Comparison of ENCODE assay signal across 18 cellular contexts in the genomic region with DNA sequence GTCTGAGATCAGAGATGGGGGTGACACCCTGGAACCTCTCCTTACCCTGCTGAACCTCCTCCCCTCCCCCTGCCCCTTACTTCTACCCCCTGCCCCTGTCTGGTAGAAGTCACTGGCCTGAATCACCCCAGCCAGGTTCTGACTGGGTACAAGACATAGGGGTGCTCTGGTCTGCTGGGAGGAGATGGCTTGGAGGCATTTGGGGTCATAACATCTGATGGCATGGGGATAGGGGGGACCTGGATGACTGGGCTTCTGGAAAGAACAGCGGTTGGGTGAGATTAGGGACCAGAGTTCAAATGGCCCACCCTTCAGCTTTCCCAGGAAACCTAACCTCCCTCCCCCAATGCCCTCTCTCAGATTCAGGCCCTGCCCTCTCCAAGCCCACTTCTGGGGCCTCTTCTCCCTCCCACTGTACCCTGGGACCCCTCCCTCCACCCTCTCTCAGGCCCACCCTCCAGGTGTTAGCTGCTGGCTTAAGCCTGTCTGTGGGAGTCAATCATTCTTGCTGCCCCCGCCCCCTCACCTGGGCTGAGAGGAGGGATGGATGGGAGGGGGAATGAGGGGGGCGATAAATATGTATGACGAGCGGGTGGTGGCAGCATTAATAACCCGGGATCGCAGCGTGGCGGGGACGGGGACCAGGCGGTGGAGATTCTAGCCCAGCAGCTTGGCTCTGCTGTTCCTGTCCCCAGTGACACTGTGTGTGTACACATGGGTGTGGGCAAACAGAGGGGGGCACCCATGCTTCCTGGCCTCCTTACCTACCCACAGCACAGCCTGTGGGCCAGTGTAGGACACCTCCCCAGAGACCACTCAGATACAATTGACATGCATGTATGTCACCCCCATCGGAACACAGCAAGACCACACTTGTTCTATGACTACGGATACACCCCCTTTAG. TPM values are rescaled to one million over a fixed set of nuclear protein-coding genes. Genes with fewer than 3 reads are reported as not detected.
DNase-seq lines count a peak whose midpoint lies in the region; ATAC-seq and TF ChIP-seq lines count a peak whose summit lies in the region.
"Had no signal": no experiment of that assay in that cellular context is flagged by ENCODE, and none has a peak within 500 bp of the region (broad histone marks: within the 10 kb centered on the region; RNA-seq: fewer than 3 reads in every experiment).

No MANE protein-coding gene starts in this region.

- no peak for DNase-seq in CD8-positive, alpha-beta memory T cell
- DNase-seq in T-helper 17 cell (no peak), natural killer cell (no peak)
- no peak for DNase-seq in activated CD4-positive, alpha-beta T cell treated with anti-CD3 and anti-CD28 coated beads, Interleukin-2, amount 10 ng/mL, durations not matched to agents 7 days and 5 days
- DNase-seq: BE2C, DMS 273 treated with DMSO at 0.1 percent for 48 hours, HCEC 1CT, NCI-H146, NCI-H2081 treated with DMSO at 0.1 percent for 48 hours, NCI-H2227 treated with DMSO at 0.1 percent for 48 hours, NCI-H774, Peyer's patch, Right ventricle myocardium superior had no signal

- H4K20me1 ChIP-seq in BLaER1 = peaks cover 67% of the 10 kb centered on the region

- POLR2A ChIA-PET in CD8-positive, alpha-beta memory T cell (lab: Charles Lee) = interaction anchor here (0.6 kb wide), 1 partner anchor 20 kb away, joined by 3 read pairs; no protein-coding TSS in a partner anchor
- POLR2A ChIA-PET in activated CD4-positive, alpha-beta T cell treated with anti-CD3 and anti-CD28 coated beads, Interleukin-2, amount 10 ng/mL, durations not matched to agents 7 days and 5 days (lab: Charles Lee) = no interaction called here

- peaks cover 37 to 70% (median 44%) of the 10 kb centered on the region in 3 donors for H3K4me1 Mint-ChIP-seq in CD8-positive, alpha-beta memory T cell
- H3K4me1 Mint-ChIP-seq in T-helper 17 cell (peaks cover 52% of the 10 kb centered on the region), natural killer cell (peaks cover 42 to 83% of the 10 kb centered on the region in 2 donors)
- H3K4me1 Mint-ChIP-seq in activated CD4-positive, alpha-beta T cell treated with anti-CD3 and anti-CD28 coated beads, Interleukin-2, amount 10 ng/mL, durations not matched to agents 7 days and 5 days = peaks cover 45% of the 10 kb centered on the region

- CTCF ChIA-PET in CD8-positive, alpha-beta memory T cell (lab: Charles Lee) = interaction anchor here (1.3 to 13.7 kb wide), 4 partner anchors 9 to 94 kb away, joined by 3 to 274 read pairs (median 13); partner anchors contain the start of gene LRP1
- CTCF ChIA-PET in activated CD4-positive, alpha-beta T cell treated with anti-CD3 and anti-CD28 coated beads, Interleukin-2, amount 10 ng/mL, durations not matched to agents 7 days and 5 days (lab: Charles Lee) = interaction anchor here (0.6 to 6.0 kb wide), 7 partner anchors 9 to 214 kb away, joined by 3 to 61 read pairs (median 10); no protein-coding TSS in a partner anchor

- no peak for ATAC-seq in T-helper 17 cell
- peak in 1 of 3 donors; percentile 61 for ATAC-seq in natural killer cell
- ATAC-seq in GM18907 (IDR thresholded peaks at IDR 0.05; ENCODE audit: unreplicated experiment) = no peak
- no peak for ATAC-seq in HG02870 (IDR thresholded peaks at IDR 0.05; ENCODE audit: unreplicated experiment)
- ATAC-seq: SK-N-SH treated with all-trans-retinoic acid at 6 μM for 48 hours had no signal

- H3K27ac Mint-ChIP-seq in CD8-positive, alpha-beta memory T cell = peak overlapping the region in 6 of 8 donors; percentile 18 to 79 (median 51)
- H3K27ac Mint-ChIP-seq in T-helper 17 cell = no peak overlapping the region
- H3K27ac Mint-ChIP-seq in natural killer cell = peak overlapping the region; percentile 66 to 82
- H3K27ac Mint-ChIP-seq in activated CD4-positive, alpha-beta T cell treated with anti-CD3 and anti-CD28 coated beads, Interleukin-2, amount 10 ng/mL, durations not matched to agents 7 days and 5 days = no peak overlapping the region
- H3K27ac Mint-ChIP-seq: CD8-positive, alpha-beta T cell had no signal

- H3K4me3 ChIP-seq in BLaER1 = no peak overlapping the region
- no peak overlapping the region for H3K4me3 ChIP-seq in CD8-positive, alpha-beta memory T cell (ENCODE audit: low read length)
- H3K4me3 ChIP-seq: Peyer's patch had no signal

- H3K9ac ChIP-seq in BLaER1 = no peak overlapping the region

- H3K36me3 Mint-ChIP-seq in CD8-positive, alpha-beta memory T cell = no peaks in the 10 kb centered on the region
- peaks cover 28% of the 10 kb centered on the region for H3K36me3 Mint-ChIP-seq in T-helper 17 cell (ENCODE audit: low read depth)
- no peaks in the 10 kb centered on the region for H3K36me3 Mint-ChIP-seq in natural killer cell
- no peaks in the 10 kb centered on the region for H3K36me3 Mint-ChIP-seq in activated CD4-positive, alpha-beta T cell treated with anti-CD3 and anti-CD28 coated beads, Interleukin-2, amount 10 ng/mL, durations not matched to agents 7 days and 5 days (ENCODE audit: low read depth)
- H3K36me3 Mint-ChIP-seq: CD8-positive, alpha-beta T cell had no signal

- no peak overlapping the region for H3K27ac ChIP-seq in BLaER1
- H3K27ac ChIP-seq in CD8-positive, alpha-beta memory T cell (ENCODE audit: low read depth, low read length) = no peak overlapping the region
- H3K27ac ChIP-seq: Peyer's patch had no signal

- no peaks in the 10 kb centered on the region for H3K36me3 ChIP-seq in BLaER1
- no peaks in the 10 kb centered on the region for H3K36me3 ChIP-seq in CD8-positive, alpha-beta memory T cell (ENCODE audit: insufficient read depth, low read length)
- H3K36me3 ChIP-seq: BE2C, Peyer's patch had no signal

- H3K4me1 ChIP-seq in BLaER1 = peaks cover 52% of the 10 kb centered on the region
- peaks cover 43% of the 10 kb centered on the region for H3K4me1 ChIP-seq in CD8-positive, alpha-beta memory T cell (ENCODE audit: insufficient read depth, low read length)
- H3K4me1 ChIP-seq: BE2C had no signal

- H3K9me3 Mint-ChIP-seq in CD8-positive, alpha-beta memory T cell = no peaks in the 10 kb centered on the region
- no peaks in the 10 kb centered on the region for H3K9me3 Mint-ChIP-seq in natural killer cell
- H3K9me3 Mint-ChIP-seq in activated CD4-positive, alpha-beta T cell treated with anti-CD3 and anti-CD28 coated beads, Interleukin-2, amount 10 ng/mL, durations not matched to agents 7 days and 5 days = no peaks in the 10 kb centered on the region
- H3K9me3 Mint-ChIP-seq: CD8-positive, alpha-beta T cell had no signal

- H3K9me3 ChIP-seq in BLaER1 (no peaks in the 10 kb centered on the region), T-helper 17 cell (ENCODE audit: control insufficient read depth, low read length, poor library complexity, severe bottlenecking) (no peaks in the 10 kb centered on the region)
- H3K9me3 ChIP-seq in CD8-positive, alpha-beta memory T cell (ENCODE audit: low read length) = no peaks in the 10 kb centered on the region
- H3K9me3 ChIP-seq: BE2C had no signal

- peaks cover 98% of the 10 kb centered on the region for H3K27me3 ChIP-seq in BLaER1
- H3K27me3 ChIP-seq in CD8-positive, alpha-beta memory T cell (ENCODE audit: insufficient read depth, low read length, poor library complexity, severe bottlenecking) = peaks cover 90% of the 10 kb centered on the region

- peak overlapping the region in 5 of 7 donors; percentile 1 to 61 (median 37) for H3K4me3 Mint-ChIP-seq in CD8-positive, alpha-beta memory T cell
- H3K4me3 Mint-ChIP-seq in T-helper 17 cell (peak overlapping the region; percentile 3), natural killer cell (peak overlapping the region; percentile 74)
- H3K4me3 Mint-ChIP-seq in activated CD4-positive, alpha-beta T cell treated with anti-CD3 and anti-CD28 coated beads, Interleukin-2, amount 10 ng/mL, durations not matched to agents 7 days and 5 days = no peak overlapping the region
- H3K4me3 Mint-ChIP-seq: CD8-positive, alpha-beta T cell had no signal

- H3K27me3 Mint-ChIP-seq in CD8-positive, alpha-beta memory T cell = peaks cover 72 to 94% of the 10 kb centered on the region in 2 donors
- H3K27me3 Mint-ChIP-seq in T-helper 17 cell = peaks cover 84% of the 10 kb centered on the region
- peaks cover 64 to 77% of the 10 kb centered on the region in 2 donors for H3K27me3 Mint-ChIP-seq in natural killer cell (ENCODE audit: low read depth in 2 of 2)
- peaks cover 86% of the 10 kb centered on the region for H3K27me3 Mint-ChIP-seq in activated CD4-positive, alpha-beta T cell treated with anti-CD3 and anti-CD28 coated beads, Interleukin-2, amount 10 ng/mL, durations not matched to agents 7 days and 5 days

- peak overlapping the region; percentile 61; the same call in 1 of the 2 replicates for H3K4me2 ChIP-seq in BLaER1

- no peak for TF ChIP-seq CTCF in natural killer cell (IDR thresholded peaks at IDR 0.05)

- intact Hi-C loops in natural killer cell (cut with micrococcal nuclease) = loop anchor here (2.0 kb wide), 1 partner anchor 16 kb away; no protein-coding TSS in a partner anchor

RNA-seq across cellular contexts. Expression of gene NXPH4, which starts 5.9 kb away (rescaled TPM):
- under 1 TPM; 0.22 to 0.47 TPM for total RNA-seq in CD8-positive, alpha-beta memory T cell
- not detected for polyA plus RNA-seq in CD8-positive, alpha-beta memory T cell
- total RNA-seq in T-helper 17 cell (not detected), natural killer cell (under 1 TPM in 1 of 3 donors, not detected in 2; 0.82 TPM)
- under 1 TPM; 0.29 to 0.32 TPM for total RNA-seq in activated CD4-positive, alpha-beta T cell treated with anti-CD3 and anti-CD28 coated beads, Interleukin-2, amount 10 ng/mL, durations not matched to agents 7 days and 5 days
- total RNA-seq: Peyer's patch had no signal

RNA-seq across cellular contexts. Expression of gene SHMT2, which starts 7.0 kb away (rescaled TPM):
- 100 to 1,000 TPM; 349 to 352 TPM for total RNA-seq in CD8-positive, alpha-beta memory T cell
- polyA plus RNA-seq in CD8-positive, alpha-beta memory T cell = 34.7 TPM
- total RNA-seq in T-helper 17 cell (10 to 100 TPM; 28.8 to 36.9 TPM), natural killer cell (10 to 100 TPM; 28.6 to 39.3 (median 34.9) TPM)
- total RNA-seq in activated CD4-positive, alpha-beta T cell treated with anti-CD3 and anti-CD28 coated beads, Interleukin-2, amount 10 ng/mL, durations not matched to agents 7 days and 5 days = 100 to 1,000 TPM; 137 to 141 TPM

RNA-seq across cellular contexts. Expression of gene STAC3, which starts 28.4 kb away (rescaled TPM):
- total RNA-seq in CD8-positive, alpha-beta memory T cell = 1 to 10 TPM in 1 of 2 experiments, under 1 TPM in 1; 0.96 to 1.4 TPM
- not detected for polyA plus RNA-seq in CD8-positive, alpha-beta memory T cell
- total RNA-seq in T-helper 17 cell (1 to 10 TPM; 1.6 to 1.9 TPM), natural killer cell (1 to 10 TPM; 2.4 to 4.1 (median 3.8) TPM)
- 1 to 10 TPM; 5.1 to 5.2 TPM for total RNA-seq in activated CD4-positive, alpha-beta T cell treated with anti-CD3 and anti-CD28 coated beads, Interleukin-2, amount 10 ng/mL, durations not matched to agents 7 days and 5 days

Comparison
In these comparisons a context has a peak if more than half of its experiments do, and no peak if none do; other contexts are left out.
1. H3K27ac Mint-ChIP-seq: peak in CD8-positive, alpha-beta memory T cell (6 of 8) and natural killer cell (2 of 2); none in T-helper 17 cell (single experiment) and activated CD4-positive, alpha-beta T cell treated with anti-CD3 and anti-CD28 coated beads, Interleukin-2, amount 10 ng/mL, durations not matched to agents 7 days and 5 days (single experiment).